Comparison of ENCODE assay signal across 8 cellular contexts in the genomic region with DNA sequence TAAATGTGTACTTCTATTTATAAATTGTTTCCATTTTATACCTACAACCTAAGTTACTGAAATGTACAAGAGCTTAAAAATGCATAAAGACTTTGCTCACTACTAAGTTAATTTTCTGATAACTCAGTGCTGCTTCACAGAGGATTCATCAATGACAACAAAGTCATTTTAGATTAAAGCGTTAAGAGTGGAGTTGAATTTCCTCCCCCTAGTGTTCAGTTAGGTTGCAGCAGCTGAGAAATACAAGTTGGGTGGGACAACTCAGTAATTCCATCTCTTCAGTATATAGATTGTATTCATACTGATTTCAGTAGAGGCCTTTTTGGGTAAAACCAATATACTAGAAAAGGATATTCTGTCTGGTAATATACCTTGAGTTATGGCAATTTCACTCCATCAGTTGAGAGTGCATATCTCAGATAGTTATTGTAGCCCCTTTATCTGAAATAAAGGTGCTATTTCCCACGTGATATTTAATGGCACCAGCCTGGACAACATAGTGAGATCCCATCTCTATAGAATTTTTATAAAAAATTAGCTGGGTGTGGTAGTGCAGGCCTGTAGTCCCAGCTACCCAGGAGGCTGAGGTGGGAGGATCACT. TPM values are rescaled to one million over a fixed set of nuclear protein-coding genes. Genes with fewer than 3 reads are reported as not detected.
DNase-seq lines count a peak whose midpoint lies in the region; ATAC-seq and TF ChIP-seq lines count a peak whose summit lies in the region.

No MANE protein-coding gene starts in this region.

- no peaks in the 10 kb centered on the region for H3F3A ChIP-seq in SU-DHL-6 (ENCODE audit: insufficient read depth)

- no peak overlapping the region for H3K27ac ChIP-seq in SU-DHL-6 (ENCODE audit: low read depth, low read length)

- no peaks in the 10 kb centered on the region for H3K27me3 ChIP-seq in SU-DHL-6 (ENCODE audit: low read length)

- H3K9ac ChIP-seq in SU-DHL-6 (ENCODE audit: low read length) = no peak overlapping the region

- no peaks in the 10 kb centered on the region for H3K79me2 ChIP-seq in SU-DHL-6 (ENCODE audit: insufficient read depth, low read length)

- TF ChIP-seq CTCF in SU-DHL-6 (IDR thresholded peaks at IDR 0.05; ENCODE audit: insufficient read depth, low read length, poor library complexity, severe bottlenecking) = peak; percentile 83

- ATAC-seq in GM21390 (IDR thresholded peaks at IDR 0.05; ENCODE audit: unreplicated experiment) = no peak

- no peaks in the 10 kb centered on the region for H3K36me3 ChIP-seq in SU-DHL-6 (ENCODE audit: low read length)

- DNase-seq in stimulated activated CD4-positive, alpha-beta T cell treated with anti-CD3 and anti-CD28 coated beads, Interleukin-15, amount 100 ng/mL, for 24 hours = peak; percentile 32
- no peak for DNase-seq in stimulated activated CD4-positive, alpha-beta T cell treated with anti-CD3 and anti-CD28 coated beads, Interleukin-12 subunit alpha, Interleukin-12 subunit beta, amount 100 ng/mL, for 4 hours
- peak; percentile 68 for DNase-seq in KBM-7
- DNase-seq in fibroblast of peridontal ligament (ENCODE audit: extremely low read depth) = peak; percentile 70
- peak; percentile 55 for DNase-seq in renal cortical epithelial cell (ENCODE audit: low read depth)
- DNase-seq in effector CD4-positive, alpha-beta T cell = no peak

- no peaks in the 10 kb centered on the region for H3K9me2 ChIP-seq in SU-DHL-6 (replicated peaks; ENCODE audit: insufficient read depth, low read length)

- in situ Hi-C loops in KBM-7 (cut with MboI; ENCODE audit: low pct_unique_long_range_greater_than_20kb, low sequenced_read_pairs) = no loop called here

- no peak overlapping the region for H3K4me3 ChIP-seq in SU-DHL-6 (ENCODE audit: insufficient read depth, low read length, poor library complexity, severe bottlenecking)

- no peak overlapping the region for H3K4me2 ChIP-seq in SU-DHL-6 (ENCODE audit: low read depth, low read length, poor library complexity, severe bottlenecking)

- H4K20me1 ChIP-seq in SU-DHL-6 (ENCODE audit: low read depth, low read length) = no peaks in the 10 kb centered on the region

- no peak overlapping the region for H2AFZ ChIP-seq in SU-DHL-6 (ENCODE audit: low read depth, low read length, severe bottlenecking)

- no peaks in the 10 kb centered on the region for H3K9me3 ChIP-seq in SU-DHL-6 (ENCODE audit: insufficient read depth, low read length)

RNA-seq across cellular contexts. Expression of gene RPL35A, which starts 6.9 kb away (rescaled TPM):
- total RNA-seq in renal cortical epithelial cell = 422 and 791 TPM in 2 replicates

RNA-seq across cellular contexts. Expression of gene LMLN, which starts 17.0 kb away (rescaled TPM):
- 5.2 and 18.2 TPM in 2 replicates for total RNA-seq in renal cortical epithelial cell

Comparison
In these comparisons a context has a peak if more than half of its experiments do, and no peak if none do; other contexts are left out.
1. DNase-seq: peak in stimulated activated CD4-positive, alpha-beta T cell treated with anti-CD3 and anti-CD28 coated beads, Interleukin-15, amount 100 ng/mL, for 24 hours (single experiment), KBM-7 (single experiment), fibroblast of peridontal ligament (single experiment) and renal cortical epithelial cell (single experiment); none in stimulated activated CD4-positive, alpha-beta T cell treated with anti-CD3 and anti-CD28 coated beads, Interleukin-12 subunit alpha, Interleukin-12 subunit beta, amount 100 ng/mL, for 4 hours (single experiment) and effector CD4-positive, alpha-beta T cell (single experiment).